Comparison of ENCODE assay signal across 21 cellular contexts in genomic region chr3:2211568-2211967, GRCh38.
A peak's percentile ranks its signal among the peaks of the same experiment; 100 is the strongest.
DNase-seq lines count a peak whose midpoint lies in the region; ATAC-seq, FAIRE-seq and TF ChIP-seq lines count a peak whose summit lies in the region.
"Had no signal": no experiment of that assay in that cellular context is flagged by ENCODE, and none has a peak within 500 bp of the region (broad histone marks: within the 10 kb centered on the region; RNA-seq: fewer than 3 reads in every experiment).

No MANE protein-coding gene starts in this region.

- H3K36me3 ChIP-seq in Karpas-422 (ENCODE audit: insufficient read depth, low read length) (no peaks in the 10 kb centered on the region), bronchial epithelial cell (ENCODE audit: control insufficient read depth, insufficient read depth, low read length) (no peaks in the 10 kb centered on the region), left ventricle myocardium inferior (no peaks in the 10 kb centered on the region)
- H3K36me3 ChIP-seq: BE2C had no signal

- no peaks in the 10 kb centered on the region for H3K9me3 ChIP-seq in Karpas-422 (ENCODE audit: low read length)
- no peaks in the 10 kb centered on the region for H3K9me3 ChIP-seq in left ventricle myocardium inferior (replicated peaks)
- H3K9me3 ChIP-seq: BE2C had no signal

- TF ChIP-seq CTCF in bronchial epithelial cell (IDR thresholded peaks at IDR 0.05; ENCODE audit: insufficient read depth, low read length, severe bottlenecking) (no peak), foreskin keratinocyte (conservative IDR thresholded peaks at IDR 0.05) (no peak), left ventricle myocardium inferior (IDR thresholded peaks at IDR 0.05; ENCODE audit: borderline replicate concordance) (no peak)

- DNase-seq in Karpas-422 (no peak), bronchial epithelial cell (ENCODE audit: low read depth) (peak; percentile 20), foreskin keratinocyte (peak in 1 of 2 donors; percentile 2), renal cortical epithelial cell (ENCODE audit: low read depth) (peak; percentile 8), HK-2 (ENCODE audit: unreplicated experiment) (no peak), left ventricle myocardium inferior (no peak), DMS 273 treated with DMSO at 0.1 percent for 48 hours (lab: John Stamatoyannopoulos, UW) (no peak)
- DNase-seq: ACHN; BE2C; C1 segment of cervical spinal cord; CD4-positive, alpha-beta T cell; DMS79 treated with DMSO at 0.1 percent for 48 hours; GOT3; H7; HFFc6; KBM-7 had no signal

- H3K27me3 ChIP-seq in Karpas-422 (ENCODE audit: low read length) (no peaks in the 10 kb centered on the region), bronchial epithelial cell (ENCODE audit: control insufficient read depth, insufficient read depth, low read length) (no peaks in the 10 kb centered on the region), foreskin keratinocyte (no peaks in the 10 kb centered on the region), left ventricle myocardium inferior (ENCODE audit: low read depth) (no peaks in the 10 kb centered on the region)
- H3K27me3 ChIP-seq: BE2C had no signal

- ATAC-seq in foreskin keratinocyte: peak; percentile 32
- ATAC-seq: GM12878, HCT116 had no signal

- H3K4me1 ChIP-seq in Karpas-422 (ENCODE audit: low read length) (peaks cover 22% of the 10 kb centered on the region), foreskin keratinocyte (no peaks in the 10 kb centered on the region), left ventricle myocardium inferior (no peaks in the 10 kb centered on the region)
- H3K4me1 ChIP-seq: BE2C had no signal

- H2AFZ ChIP-seq in Karpas-422 (ENCODE audit: low read length): no peak overlapping the region

- no peak overlapping the region for H3K9ac ChIP-seq in Karpas-422 (ENCODE audit: low read length)

- no peak overlapping the region for H3K4me3 ChIP-seq in Karpas-422 (ENCODE audit: low read length)
- no peak overlapping the region for H3K4me3 ChIP-seq in bronchial epithelial cell (ENCODE audit: low read depth, low read length)
- H3K4me3 ChIP-seq in left ventricle myocardium inferior: no peak overlapping the region
- H3K4me3 ChIP-seq: GM12878 had no signal

- no peak for FAIRE-seq in bronchial epithelial cell (lab: Jason Lieb, UNC)
- FAIRE-seq: A204.1, GM12878, HTR-8/SVneo had no signal

- intact Hi-C loops in left ventricle myocardium inferior (cut with micrococcal nuclease): no loop called here

- H3K27ac ChIP-seq in Karpas-422 (ENCODE audit: low read length) (peak overlapping the region; percentile 2; the same call in 1 of the 2 replicates), foreskin keratinocyte (no peak overlapping the region), left ventricle myocardium inferior (replicated peaks) (no peak overlapping the region)
- H3K27ac ChIP-seq: HL-60 had no signal

- no peak overlapping the region for H3K4me2 ChIP-seq in Karpas-422 (ENCODE audit: low read depth, low read length, poor library complexity, severe bottlenecking)

- no peaks in the 10 kb centered on the region for H3K79me2 ChIP-seq in Karpas-422 (ENCODE audit: low read length)

- no peaks in the 10 kb centered on the region for H3K9me2 ChIP-seq in Karpas-422 (replicated peaks; ENCODE audit: insufficient read depth, low read length)

- H4K20me1 ChIP-seq in Karpas-422 (ENCODE audit: insufficient read depth, low read depth, low read length): no peaks in the 10 kb centered on the region

Comparison
In these comparisons a context has a peak if more than half of its experiments do, and no peak if none do; other contexts are left out.
1. DNase-seq: peak in bronchial epithelial cell (single experiment) and renal cortical epithelial cell (single experiment); none in Karpas-422 (single experiment), HK-2 (single experiment), left ventricle myocardium inferior (single experiment) and DMS 273 treated with DMSO at 0.1 percent for 48 hours (single experiment).